In genomic region chr15:51105430-51106016, GRCh38 we compare ENCODE assay signal across 29 cellular contexts. TPM values are rescaled to one million over a fixed set of nuclear protein-coding genes. Genes with fewer than 3 reads are reported as not detected.
"Had no signal": no experiment of that assay in that cellular context is flagged by ENCODE, and none has a peak within 500 bp of the region (broad histone marks: within the 10 kb centered on the region; RNA-seq: fewer than 3 reads in every experiment).

No MANE protein-coding gene starts in this region.

- H3K4me1 ChIP-seq: pancreas, psoas muscle had no signal

- H3K9me3 Mint-ChIP-seq: activated CD4-positive, alpha-beta memory T cell treated with anti-CD3 and anti-CD28 coated beads for 36 hours; activated CD4-positive, alpha-beta T cell treated with anti-CD3 and anti-CD28 coated beads, Interleukin-2, amount 10 ng/mL, durations not matched to agents 24 days and 14 days; activated naive CD4-positive, alpha-beta T cell treated with anti-CD3 and anti-CD28 coated beads, Interleukin-2, amount 10 ng/mL, durations not matched to agents 7 days and 5 days; activated naive CD8-positive, alpha-beta T cell treated with anti-CD3 and anti-CD28 coated beads, Interleukin-2, amount 10 ng/mL, durations not matched to agents 7 days and 5 days; activated T-cell treated with anti-CD3 and anti-CD28 coated beads, Interleukin-2, amount 50 U/mL, for 24 hours; mesothelial cell of epicardium; nephron progenitor cell; stimulated activated memory B cell treated with anti-CD40 and anti-IgM and Interleukin-4, amounts not matched to agents 10 μg/mL and 1 μg/mL and 100 μg/mL, for 72 hours; stimulated activated naive CD8-positive, alpha-beta T cell treated with anti-CD3 and anti-CD28 coated beads, Interleukin-15, amount 100 ng/mL, for 72 hours had no signal

- H3K4me3 ChIP-seq: heart left ventricle, left ventricle myocardium inferior, pancreas, psoas muscle, sigmoid colon, tibial nerve had no signal

- H3K36me3 ChIP-seq: brain microvascular endothelial cell, heart left ventricle, left ventricle myocardium inferior, pancreas, sigmoid colon, tibial nerve, WERI-Rb-1 had no signal

- H3K27ac ChIP-seq: brain microvascular endothelial cell, heart left ventricle, left ventricle myocardium inferior, pancreas, psoas muscle, tibial nerve, WERI-Rb-1 had no signal

- DNase-seq: activated CD4-positive, alpha-beta memory T cell treated with anti-CD3 and anti-CD28 coated beads for 36 hours; activated CD4-positive, alpha-beta T cell treated with anti-CD3 and anti-CD28 coated beads, Interleukin-2, amount 10 ng/mL, durations not matched to agents 24 days and 14 days; activated CD4-positive, CD25-positive, alpha-beta regulatory T cell treated with anti-CD3 and anti-CD28 coated beads, Interleukin-2, amount 50 U/mL, for 72 hours; activated CD8-positive, alpha-beta memory T cell treated with anti-CD3 and anti-CD28 coated beads, Interleukin-2, amount 50 U/mL, for 48 hours; activated gamma-delta T cell; activated naive CD4-positive, alpha-beta T cell treated with anti-CD3 and anti-CD28 coated beads, Interleukin-2, amount 10 ng/mL, durations not matched to agents 7 days and 5 days; activated naive CD8-positive, alpha-beta T cell treated with anti-CD3 and anti-CD28 coated beads, Interleukin-2, amount 10 ng/mL, durations not matched to agents 7 days and 5 days; activated T-cell treated with anti-CD3 and anti-CD28 coated beads, Interleukin-2, amount 50 U/mL, for 24 hours; brain microvascular endothelial cell; caudate nucleus; heart left ventricle; left ventricle myocardium inferior; naive B cell; nephron progenitor cell; pancreas; psoas muscle; sigmoid colon; small intestine; stimulated activated CD4-positive, alpha-beta T cell treated with anti-CD3 and anti-CD28 coated beads, Interleukin-4, amount 100 ng/mL, for 4 hours; stimulated activated CD8-positive, alpha-beta memory T cell treated with anti-CD3 and anti-CD28 coated beads, Interleukin-4, amount 100 ng/mL, for 48 hours; stimulated activated naive CD8-positive, alpha-beta T cell treated with anti-CD3 and anti-CD28 coated beads, Interleukin-15, amount 100 ng/mL, for 72 hours; substantia nigra; T-helper 17 cell; T1000; WERI-Rb-1 had no signal

- H3K9me3 ChIP-seq: heart left ventricle, left ventricle myocardium inferior, pancreas, psoas muscle, sigmoid colon, tibial nerve had no signal

- H3K36me3 Mint-ChIP-seq: activated CD4-positive, alpha-beta memory T cell treated with anti-CD3 and anti-CD28 coated beads for 36 hours; activated naive CD4-positive, alpha-beta T cell treated with anti-CD3 and anti-CD28 coated beads, Interleukin-2, amount 10 ng/mL, durations not matched to agents 7 days and 5 days; activated naive CD8-positive, alpha-beta T cell treated with anti-CD3 and anti-CD28 coated beads, Interleukin-2, amount 10 ng/mL, durations not matched to agents 7 days and 5 days; mesothelial cell of epicardium; naive B cell; stimulated activated memory B cell treated with anti-CD40 and anti-IgM and Interleukin-4, amounts not matched to agents 10 μg/mL and 1 μg/mL and 100 μg/mL, for 72 hours had no signal

- H3K4me1 Mint-ChIP-seq: activated CD4-positive, alpha-beta T cell treated with anti-CD3 and anti-CD28 coated beads, Interleukin-2, amount 10 ng/mL, durations not matched to agents 24 days and 14 days; activated naive CD4-positive, alpha-beta T cell treated with anti-CD3 and anti-CD28 coated beads, Interleukin-2, amount 10 ng/mL, durations not matched to agents 7 days and 5 days; activated naive CD8-positive, alpha-beta T cell treated with anti-CD3 and anti-CD28 coated beads, Interleukin-2, amount 10 ng/mL, durations not matched to agents 7 days and 5 days; naive B cell; stimulated activated memory B cell treated with anti-CD40 and anti-IgM and Interleukin-4, amounts not matched to agents 10 μg/mL and 1 μg/mL and 100 μg/mL, for 72 hours; stimulated activated naive CD8-positive, alpha-beta T cell treated with anti-CD3 and anti-CD28 coated beads, Interleukin-15, amount 100 ng/mL, for 72 hours; T-helper 17 cell had no signal

- H3K27ac Mint-ChIP-seq: activated CD4-positive, alpha-beta memory T cell treated with anti-CD3 and anti-CD28 coated beads for 36 hours; activated CD4-positive, alpha-beta T cell treated with anti-CD3 and anti-CD28 coated beads, Interleukin-2, amount 10 ng/mL, durations not matched to agents 24 days and 14 days; activated naive CD4-positive, alpha-beta T cell treated with anti-CD3 and anti-CD28 coated beads, Interleukin-2, amount 10 ng/mL, durations not matched to agents 7 days and 5 days; activated naive CD8-positive, alpha-beta T cell treated with anti-CD3 and anti-CD28 coated beads, Interleukin-2, amount 10 ng/mL, durations not matched to agents 7 days and 5 days; activated T-cell treated with anti-CD3 and anti-CD28 coated beads, Interleukin-2, amount 50 U/mL, for 24 hours; mesothelial cell of epicardium; naive B cell; nephron progenitor cell; stimulated activated memory B cell treated with anti-CD40 and anti-IgM and Interleukin-4, amounts not matched to agents 10 μg/mL and 1 μg/mL and 100 μg/mL, for 72 hours; stimulated activated naive CD8-positive, alpha-beta T cell treated with anti-CD3 and anti-CD28 coated beads, Interleukin-15, amount 100 ng/mL, for 72 hours; T-helper 17 cell had no signal

- H3K4me3 Mint-ChIP-seq: activated CD4-positive, alpha-beta memory T cell treated with anti-CD3 and anti-CD28 coated beads for 36 hours; activated CD4-positive, alpha-beta T cell treated with anti-CD3 and anti-CD28 coated beads, Interleukin-2, amount 10 ng/mL, durations not matched to agents 24 days and 14 days; activated naive CD4-positive, alpha-beta T cell treated with anti-CD3 and anti-CD28 coated beads, Interleukin-2, amount 10 ng/mL, durations not matched to agents 7 days and 5 days; activated naive CD8-positive, alpha-beta T cell treated with anti-CD3 and anti-CD28 coated beads, Interleukin-2, amount 10 ng/mL, durations not matched to agents 7 days and 5 days; activated T-cell treated with anti-CD3 and anti-CD28 coated beads, Interleukin-2, amount 50 U/mL, for 24 hours; mesothelial cell of epicardium; naive B cell; nephron progenitor cell; stimulated activated memory B cell treated with anti-CD40 and anti-IgM and Interleukin-4, amounts not matched to agents 10 μg/mL and 1 μg/mL and 100 μg/mL, for 72 hours; stimulated activated naive CD8-positive, alpha-beta T cell treated with anti-CD3 and anti-CD28 coated beads, Interleukin-15, amount 100 ng/mL, for 72 hours; T-helper 17 cell had no signal

- H3K27me3 ChIP-seq: brain microvascular endothelial cell, heart left ventricle, sigmoid colon, tibial nerve had no signal

- ATAC-seq: pancreas; SK-N-SH treated with all-trans-retinoic acid at 6 μM for 48 hours; stimulated activated memory B cell treated with anti-CD40 and anti-IgM and Interleukin-4, amounts not matched to agents 10 μg/mL and 1 μg/mL and 100 μg/mL, for 72 hours; stimulated activated naive CD8-positive, alpha-beta T cell treated with anti-CD3 and anti-CD28 coated beads, Interleukin-15, amount 100 ng/mL, for 72 hours; T-helper 17 cell had no signal

RNA-seq across cellular contexts. Expression of gene TNFAIP8L3, which starts 10.8 kb away (rescaled TPM):
- total RNA-seq: T-helper 17 cell had no signal
